Comparison of ENCODE assay signal across 8 cellular contexts in the genomic region with DNA sequence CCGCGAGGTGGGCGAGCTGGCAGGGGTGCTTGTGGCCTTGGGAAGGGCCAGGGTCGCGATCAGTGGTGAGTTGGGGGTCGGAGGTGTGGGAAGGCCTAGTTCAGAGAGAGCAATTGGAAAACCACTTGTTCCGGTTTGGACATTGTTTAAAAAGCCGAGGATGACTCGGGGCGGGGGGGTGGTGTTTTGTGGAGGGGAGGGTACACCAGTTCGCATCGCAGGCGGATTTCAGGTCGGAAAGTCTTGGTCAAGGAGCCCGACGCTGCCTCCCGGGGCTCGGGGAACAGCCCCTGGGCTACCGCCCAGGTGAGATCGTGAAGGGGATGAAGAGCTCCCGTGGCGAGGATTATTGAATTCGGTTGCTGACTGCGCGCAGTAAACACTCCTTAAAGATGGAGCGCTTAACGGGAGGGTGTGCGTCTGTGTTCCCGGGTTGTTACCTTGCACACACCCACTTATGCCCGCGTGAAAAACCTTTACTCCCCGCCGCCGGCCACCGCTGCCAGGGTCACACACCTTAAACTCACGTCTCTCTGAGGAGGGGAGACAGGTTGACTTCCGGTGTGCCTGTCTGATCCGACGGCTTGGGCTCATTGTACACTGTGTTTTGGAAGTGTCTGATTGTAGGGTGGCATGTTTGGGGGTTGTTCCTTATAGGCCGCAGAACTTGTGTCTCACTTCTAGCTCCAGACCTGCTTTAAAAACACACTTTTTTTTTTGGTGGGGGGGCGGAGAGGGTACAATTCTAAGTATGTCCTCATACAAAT.
A peak's percentile ranks its signal among the peaks of the same experiment; 100 is the strongest.
DNase-seq lines count a peak whose midpoint lies in the region; ATAC-seq and TF ChIP-seq lines count a peak whose summit lies in the region.

No MANE protein-coding gene starts in this region.

- POLR2A ChIA-PET in Panc1 (lab: Charles Lee) = no interaction called here

- no peaks in the 10 kb centered on the region for H3K27me3 ChIP-seq in Panc1 (ENCODE audit: control insufficient read depth, insufficient read depth, low read length)
- no peaks in the 10 kb centered on the region for H3K27me3 ChIP-seq in brain microvascular endothelial cell (replicated peaks)

- in situ Hi-C loops in Panc1 (cut with HindIII; ENCODE audit: low pct_unique_long_range_greater_than_20kb, low sequenced_read_pairs) = no loop called here
- in situ Hi-C loops in brain microvascular endothelial cell (cut with HindIII; ENCODE audit: low pct_ligation_motif_present, low sequenced_read_pairs) = no loop called here

- DNase-seq in DMS 273 (lab: John Stamatoyannopoulos, UW; ENCODE audit: unreplicated experiment) = peak; percentile 54
- DNase-seq in DMS 273 treated with DMSO at 0.1 percent for 48 hours (lab: John Stamatoyannopoulos, UW) = no peak
- no peak for DNase-seq in Panc1 (ENCODE audit: low read depth, low spot score)
- DNase-seq in brain microvascular endothelial cell = peak; percentile 6
- peak; percentile 18 for DNase-seq in kidney tubule cell (ENCODE audit: low spot score)
- DNase-seq in stimulated activated CD8-positive, alpha-beta memory T cell treated with anti-CD3 and anti-CD28 coated beads, Interleukin-4, amount 100 ng/mL, for 48 hours = peak; percentile 49
- DNase-seq in NCI-H1694 (lab: John Stamatoyannopoulos, UW) = no peak
- no peak for DNase-seq in kidney glomerular epithelial cell (lab: John Stamatoyannopoulos, UW)

- H3K9me3 ChIP-seq in Panc1 (ENCODE audit: control insufficient read depth, insufficient read depth, low read depth, low read length) = no peaks in the 10 kb centered on the region

- TF ChIP-seq CTCF in Panc1 (IDR thresholded peaks at IDR 0.05) = no peak
- TF ChIP-seq CTCF in brain microvascular endothelial cell (IDR thresholded peaks at IDR 0.05; ENCODE audit: low read depth, low read length, missing control alignments) = no peak

- intact Hi-C loops in Panc1 (cut with micrococcal nuclease; ENCODE audit: unreplicated experiment) = no loop called here

- peaks cover 7% of the 10 kb centered on the region; the same call in 1 of the 2 replicates for H3K4me1 ChIP-seq in Panc1 (ENCODE audit: control insufficient read depth, insufficient read depth, low read length)

- H3K4me3 ChIP-seq in Panc1 (ENCODE audit: low read depth in 2 of 2, low read length in 2 of 2) = peak overlapping the region; percentile 64 to 73
- H3K4me3 ChIP-seq in brain microvascular endothelial cell (ENCODE audit: low read depth, low read length) = peak overlapping the region; percentile 77

- H3K27ac ChIP-seq in Panc1 (ENCODE audit: low read length) (peak overlapping the region; percentile 35; the same call in 1 of the 2 replicates), brain microvascular endothelial cell (peak overlapping the region; percentile 53)

- ATAC-seq in Panc1 = peak; percentile 24

- no TSS peak for BruUV-seq in Panc1 (replicated peaks; lab: Mats Ljungman, UMichigan)

- CTCF ChIA-PET in Panc1 (lab: Charles Lee) = no interaction called here

- H3K36me3 ChIP-seq in Panc1 (ENCODE audit: control insufficient read depth, insufficient read depth, low read length) = no peaks in the 10 kb centered on the region
- no peaks in the 10 kb centered on the region for H3K36me3 ChIP-seq in brain microvascular endothelial cell (replicated peaks)

Comparison
In these comparisons a context has a peak if more than half of its experiments do, and no peak if none do; other contexts are left out.
1. DNase-seq: peak in DMS 273 (single experiment), brain microvascular endothelial cell (single experiment), kidney tubule cell (single experiment) and stimulated activated CD8-positive, alpha-beta memory T cell treated with anti-CD3 and anti-CD28 coated beads, Interleukin-4, amount 100 ng/mL, for 48 hours (single experiment); none in DMS 273 treated with DMSO at 0.1 percent for 48 hours (single experiment), Panc1 (single experiment), NCI-H1694 (single experiment) and kidney glomerular epithelial cell (single experiment).